Comparison of ENCODE assay signal across 1 cellular context in genomic region chr4:183657564-183657963, GRCh38.
TF ChIP-seq lines count a peak whose summit lies in the region.

No MANE protein-coding gene starts in this region.

TF ChIP-seq in HepG2, 621 proteins besides CTCF, POLR2A, EP300 and RAD21:
- TF ChIP-seq, protein P1, sequence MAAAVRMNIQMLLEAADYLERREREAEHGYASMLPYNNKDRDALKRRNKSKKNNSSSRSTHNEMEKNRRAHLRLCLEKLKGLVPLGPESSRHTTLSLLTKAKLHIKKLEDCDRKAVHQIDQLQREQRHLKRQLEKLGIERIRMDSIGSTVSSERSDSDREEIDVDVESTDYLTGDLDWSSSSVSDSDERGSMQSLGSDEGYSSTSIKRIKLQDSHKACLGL (CRISPR knock-in tag; IDR thresholded peaks at IDR 0.05): no peak
- TF ChIP-seq IKZF4 (CRISPR knock-in tag; IDR thresholded peaks at IDR 0.05; ENCODE audit: borderline replicate concordance, low read depth, not compliant biosample characterization) (no peak), SIN3A (IDR thresholded peaks at IDR 0.05; ENCODE audit: borderline replicate concordance, low read depth, low read length) (no peak), RFX1 (IDR thresholded peaks at IDR 0.05) (no peak), ELF1 (CRISPR knock-in tag; IDR thresholded peaks at IDR 0.05) (no peak), MTA1 (CRISPR knock-in tag; IDR thresholded peaks at IDR 0.05; ENCODE audit: borderline replicate concordance) (no peak), ZNF879 (CRISPR knock-in tag; IDR thresholded peaks at IDR 0.05) (no peak), ZNF746 (CRISPR knock-in tag; IDR thresholded peaks at IDR 0.05) (no peak)
